Comparison of ENCODE assay signal across 8 cellular contexts in genomic region chr13:114234645-114235421, GRCh38. TPM values are rescaled to one million over a fixed set of nuclear protein-coding genes. Genes with fewer than 3 reads are reported as not detected.
A peak's percentile ranks its signal among the peaks of the same experiment; 100 is the strongest.
DNase-seq lines count a peak whose midpoint lies in the region; ATAC-seq and TF ChIP-seq lines count a peak whose summit lies in the region.

TSS of gene CDC16 (plus strand) at chr13:114234897. CDS start at chr13:114235085, 188 bp downstream.

- in situ Hi-C loops in Panc1 (cut with HindIII; ENCODE audit: low pct_unique_long_range_greater_than_20kb, low sequenced_read_pairs), result no loop called here

- H3K4me3 ChIP-seq in Jurkat, Clone E6-1 (ENCODE audit: low read length), result peak within 1 kb of the TSS; percentile 76
- H3K4me3 ChIP-seq in Panc1 (ENCODE audit: low read depth in 2 of 2, low read length in 2 of 2) (peak within 1 kb of the TSS; percentile 80 to 87), muscle layer of duodenum (ENCODE audit: low read depth in 1 of 2, low read length in 2 of 2) (peak within 1 kb of the TSS; percentile 94 to 96)

- no peak for TF ChIP-seq CTCF in Panc1 (IDR thresholded peaks at IDR 0.05)

- peaks cover 3% of the 10 kb centered on the region for H3K27me3 Mint-ChIP-seq in activated T-cell treated with anti-CD3 and anti-CD28 coated beads, Interleukin-2, amount 50 U/mL, for 4 hours (ENCODE audit: low read depth)

- peaks cover 19% of the 10 kb centered on the region for H3K36me3 Mint-ChIP-seq in activated T-cell treated with anti-CD3 and anti-CD28 coated beads, Interleukin-2, amount 50 U/mL, for 4 hours (ENCODE audit: insufficient read depth)

- peaks cover 24% of the 10 kb centered on the region for H3K4me1 Mint-ChIP-seq in activated T-cell treated with anti-CD3 and anti-CD28 coated beads, Interleukin-2, amount 50 U/mL, for 4 hours (ENCODE audit: low read depth)

- peak within 1 kb of the TSS; percentile 75 for H3K27ac ChIP-seq in Panc1 (ENCODE audit: low read length)
- peak within 1 kb of the TSS; percentile 67 for H3K27ac ChIP-seq in muscle layer of duodenum (ENCODE audit: low read length)

- H3K9me3 Mint-ChIP-seq in activated T-cell treated with anti-CD3 and anti-CD28 coated beads, Interleukin-2, amount 50 U/mL, for 4 hours, result no peaks in the 10 kb centered on the region

- DNase-seq in DMS53 (lab: John Stamatoyannopoulos, UW) (peak; percentile 90), Panc1 (ENCODE audit: low read depth, low spot score) (no peak)
- peak; percentile 81 for DNase-seq in Jurkat, Clone E6-1 (ENCODE audit: low read depth, low spot score)
- peak; percentile 88 for DNase-seq in activated T-cell treated with anti-CD3 and anti-CD28 coated beads, Interleukin-2, amount 50 U/mL, for 4 hours
- DNase-seq in stimulated activated CD8-positive, alpha-beta memory T cell treated with anti-CD3 and anti-CD28 coated beads, Interleukin-7, amount 100 ng/mL, for 24 hours (ENCODE audit: low read depth), result peak; percentile 78

- peak within 1 kb of the TSS; percentile 87 for H3K4me3 Mint-ChIP-seq in activated T-cell treated with anti-CD3 and anti-CD28 coated beads, Interleukin-2, amount 50 U/mL, for 4 hours

- H3K27me3 ChIP-seq in Panc1 (ENCODE audit: control insufficient read depth, insufficient read depth, low read length) (no peaks in the 10 kb centered on the region), muscle layer of duodenum (ENCODE audit: low read depth, low read length) (no peaks in the 10 kb centered on the region)

- H3K4me1 ChIP-seq in Panc1 (ENCODE audit: control insufficient read depth, insufficient read depth, low read length), result 0 out of 2 replicates have a peak, but pooled peaks cover 4% of the 10 kb centered on the region
- peaks cover 7 to 10% of the 10 kb centered on the region in 2 donors for H3K4me1 ChIP-seq in muscle layer of duodenum (ENCODE audit: control insufficient read depth in 1 of 2, insufficient read depth in 2 of 2, low read length in 2 of 2)

- H3K9me3 ChIP-seq in Panc1 (ENCODE audit: control insufficient read depth, insufficient read depth, low read depth, low read length), result no peaks in the 10 kb centered on the region
- H3K9me3 ChIP-seq in muscle layer of duodenum (ENCODE audit: control insufficient read depth in 1 of 2, low read length in 2 of 2), result no peaks in the 10 kb centered on the region

- CTCF ChIA-PET in Panc1 (lab: Charles Lee), result no interaction called here

- POLR2A ChIA-PET in Panc1 (lab: Charles Lee), result no interaction called here

- ATAC-seq in GM21619 (IDR thresholded peaks at IDR 0.05; ENCODE audit: unreplicated experiment) (peak; percentile 86), Panc1 (peak; percentile 99), esophagus mucosa (peak; percentile 97)
- peak; percentile 92 to 96 for ATAC-seq in activated T-cell treated with anti-CD3 and anti-CD28 coated beads, Interleukin-2, amount 50 U/mL, for 4 hours

- BruUV-seq in Panc1 (replicated peaks; lab: Mats Ljungman, UMichigan), result no TSS peak

- intact Hi-C loops in Panc1 (cut with micrococcal nuclease; ENCODE audit: unreplicated experiment), result no loop called here

- H3K36me3 ChIP-seq in Panc1 (ENCODE audit: control insufficient read depth, insufficient read depth, low read length) (peaks cover 12% of the 10 kb centered on the region), muscle layer of duodenum (ENCODE audit: control insufficient read depth in 1 of 2, insufficient read depth in 2 of 2, low read length in 2 of 2) (peaks cover 22 to 26% of the 10 kb centered on the region in 2 donors)

RNA-seq across cellular contexts. Expression of gene CDC16, which starts in this region (rescaled TPM):
- 71.4 TPM for polyA plus RNA-seq in Jurkat, Clone E6-1 (2012; ENCODE audit: insufficient read depth, insufficient read length)
- total RNA-seq in Panc1 (2021; ENCODE audit: unreplicated experiment) (51.8 TPM), esophagus mucosa (32.2 TPM)
- polyA plus RNA-seq in Panc1 (2012; ENCODE audit: insufficient read length), result 33.9 TPM
- total RNA-seq in activated T-cell treated with anti-CD3 and anti-CD28 coated beads, Interleukin-2, amount 50 U/mL, for 4 hours, result 10 to 100 TPM; 67.5 to 75.4 (median 69.8) TPM
